In the genomic region with DNA sequence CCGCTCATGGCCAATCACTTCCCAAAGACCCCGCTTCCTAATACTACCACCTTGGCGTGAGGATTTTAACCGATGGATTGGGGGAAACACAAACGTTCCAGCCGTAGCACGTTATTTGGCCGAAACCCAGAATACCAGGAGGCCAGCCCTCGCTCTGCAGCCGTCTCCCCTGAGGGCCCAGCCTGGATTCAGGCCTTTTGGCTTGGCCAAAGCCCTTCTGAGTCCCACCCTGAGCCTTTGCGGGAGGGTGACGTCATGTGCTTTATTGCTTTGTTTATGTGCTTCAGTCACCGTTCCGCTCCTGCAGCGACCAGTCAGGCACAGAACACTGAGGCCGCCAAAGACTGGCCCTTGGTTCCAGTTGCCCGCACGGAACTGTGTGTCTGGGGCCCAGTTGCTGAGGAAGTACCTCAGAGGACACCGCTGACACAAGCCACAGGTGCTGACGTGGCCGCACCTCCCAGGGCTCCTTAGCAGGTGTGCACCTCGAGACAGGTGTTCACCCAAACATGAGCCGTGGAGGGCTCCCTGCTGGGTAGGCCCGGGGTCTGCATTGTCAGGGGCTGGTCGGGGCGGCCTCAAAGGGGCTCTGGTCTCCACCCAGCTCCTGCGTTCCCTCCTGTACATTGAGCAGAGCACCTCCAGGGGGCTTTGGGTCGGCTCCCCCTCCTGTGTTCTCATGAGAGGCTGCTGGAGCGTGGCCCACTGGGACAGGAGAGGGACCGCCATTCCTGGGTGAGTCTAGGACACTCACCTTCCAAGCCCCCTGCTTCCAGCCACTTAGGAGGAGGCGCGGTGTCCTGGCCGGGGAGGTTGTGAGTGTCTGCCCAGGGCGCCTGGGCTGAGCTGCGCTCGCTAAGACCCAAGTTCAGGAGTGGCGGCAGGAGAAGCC, we compare ENCODE assay signal across 17 cellular contexts.
DNase-seq lines count a peak whose midpoint lies in the region; FAIRE-seq and TF ChIP-seq lines count a peak whose summit lies in the region.
"Had no signal": no experiment of that assay in that cellular context is flagged by ENCODE, and none has a peak within 500 bp of the region (broad histone marks: within the 10 kb centered on the region; RNA-seq: fewer than 3 reads in every experiment).

No MANE protein-coding gene starts in this region.

- intact Hi-C loops in kidney (cut with DNase I) (no loop called here), testis (cut with DNase I; ENCODE audit: low total_unique reads) (no loop called here)

- no peaks in the 10 kb centered on the region for H3K36me3 ChIP-seq in kidney (ENCODE audit: control insufficient read depth in 1 of 2, insufficient read depth in 2 of 2, low read length in 2 of 2)
- no peaks in the 10 kb centered on the region for H3K36me3 ChIP-seq in testis (ENCODE audit: low read depth, missing control alignments)

- TF ChIP-seq POLR2A in testis (IDR thresholded peaks at IDR 0.05) (no peak), H54 (IDR thresholded peaks at IDR 0.05; ENCODE audit: low read depth, low read length) (no peak)

- WGBS in testis, 2 donors = 91 to 96% methylated on average over 29 to 35 of the region's 37 CpGs

- no peak for TF ChIP-seq CTCF in kidney (IDR thresholded peaks at IDR 0.05; ENCODE audit: borderline replicate concordance, extremely low read depth, insufficient read depth)
- TF ChIP-seq CTCF in testis (IDR thresholded peaks at IDR 0.05) = no peak

- H3K4me1 ChIP-seq in kidney (ENCODE audit: control insufficient read depth in 1 of 2, insufficient read depth in 1 of 2, low read depth in 1 of 2, low read length in 2 of 2) (no peaks in the 10 kb centered on the region), testis (no peaks in the 10 kb centered on the region)
- H3K4me1 ChIP-seq: A549 had no signal

- FAIRE-seq in kidney (lab: Jason Lieb, UNC) (no peak), H54 (lab: Jason Lieb, UNC) (no peak)
- FAIRE-seq: A549 had no signal

- CTCF ChIA-PET in HEK293T (lab: Yijun Ruan, JAX) = no interaction called here

- no peaks in the 10 kb centered on the region for H3K27me3 ChIP-seq in testis

- no peak overlapping the region for H3K9ac ChIP-seq in kidney (ENCODE audit: low read length in 2 of 2)
- H3K9ac ChIP-seq: GM23248, KMS-11 had no signal

- H3K27ac ChIP-seq in kidney (ENCODE audit: low read depth in 2 of 2, low read length in 2 of 2) = peak overlapping the region; percentile 57
- H3K27ac ChIP-seq in testis = no peak overlapping the region
- H3K27ac ChIP-seq: A549, GM23248, KMS-11 had no signal

- H3K4me3 ChIP-seq in kidney (ENCODE audit: low read length in 2 of 2) = no peak overlapping the region
- no peak overlapping the region for H3K4me3 ChIP-seq in testis
- H3K4me3 ChIP-seq: A549, GM23248 had no signal

- DNase-seq in NCI-H82 (lab: John Stamatoyannopoulos, UW) (peak; percentile 7), NCI-H82 treated with DMSO at 0.1 percent for 48 hours (lab: John Stamatoyannopoulos, UW; ENCODE audit: unreplicated experiment) (no peak), NCI-H510A (lab: John Stamatoyannopoulos, UW) (peak; percentile 51), kidney (peak; percentile 88), testis (peak; percentile 24), KG1 (lab: John Stamatoyannopoulos, UW) (no peak), HEK293T (ENCODE audit: extremely low spot score) (no peak), H54 (ENCODE audit: insufficient read length, low spot score) (no peak)
- DNase-seq: Calu3, GM23248, HFFc6, NCI-H1092 treated with DMSO at 0.1 percent for 48 hours, NCI-H187, NCI-H2227 treated with DMSO at 0.1 percent for 48 hours, SHP77 had no signal

- H3K9me3 ChIP-seq in kidney (ENCODE audit: control insufficient read depth in 1 of 2, low read length in 2 of 2) (no peaks in the 10 kb centered on the region), testis (no peaks in the 10 kb centered on the region)
- H3K9me3 ChIP-seq: A549 had no signal

- POLR2A ChIA-PET in HEK293T (lab: Yijun Ruan, JAX) = no interaction called here

TF ChIP-seq in HEK293T, 16 proteins besides CTCF, POLR2A, EP300 and RAD21:
- no peak for TF ChIP-seq HDGF (IDR thresholded peaks at IDR 0.05; ENCODE audit: borderline replicate concordance)
- TF ChIP-seq NFRKB (IDR thresholded peaks at IDR 0.05) = no peak
- no peak for TF ChIP-seq LEF1 (IDR thresholded peaks at IDR 0.05; ENCODE audit: borderline replicate concordance)
- TF ChIP-seq, protein P1, sequence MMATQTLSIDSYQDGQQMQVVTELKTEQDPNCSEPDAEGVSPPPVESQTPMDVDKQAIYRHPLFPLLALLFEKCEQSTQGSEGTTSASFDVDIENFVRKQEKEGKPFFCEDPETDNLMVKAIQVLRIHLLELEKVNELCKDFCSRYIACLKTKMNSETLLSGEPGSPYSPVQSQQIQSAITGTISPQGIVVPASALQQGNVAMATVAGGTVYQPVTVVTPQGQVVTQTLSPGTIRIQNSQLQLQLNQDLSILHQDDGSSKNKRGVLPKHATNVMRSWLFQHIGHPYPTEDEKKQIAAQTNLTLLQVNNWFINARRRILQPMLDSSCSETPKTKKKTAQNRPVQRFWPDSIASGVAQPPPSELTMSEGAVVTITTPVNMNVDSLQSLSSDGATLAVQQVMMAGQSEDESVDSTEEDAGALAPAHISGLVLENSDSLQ (IDR thresholded peaks at IDR 0.05) = no peak
- TF ChIP-seq L3MBTL2 (conservative IDR thresholded peaks at IDR 0.05) = no peak
- TF ChIP-seq FOXM1 (IDR thresholded peaks at IDR 0.05; ENCODE audit: borderline replicate concordance) = no peak
- TF ChIP-seq ELF4 (IDR thresholded peaks at IDR 0.05) = no peak
- TF ChIP-seq ARNT (IDR thresholded peaks at IDR 0.05) = no peak
- no peak for TF ChIP-seq TARDBP (IDR thresholded peaks at IDR 0.05)
- no peak for TF ChIP-seq BHLHE40 (IDR thresholded peaks at IDR 0.05; ENCODE audit: borderline replicate concordance)

Comparison
In these comparisons a context has a peak if more than half of its experiments do, and no peak if none do; other contexts are left out.
1. DNase-seq: peak in NCI-H82 (single experiment), NCI-H510A (single experiment), kidney (single experiment) and testis (single experiment); none in NCI-H82 treated with DMSO at 0.1 percent for 48 hours (single experiment), KG1 (single experiment), HEK293T (single experiment) and H54 (single experiment).
2. H3K27ac ChIP-seq: peak in kidney (2 of 2); none in testis (0 of 2).